Comparison of ENCODE assay signal across 1 cellular context in the genomic region with DNA sequence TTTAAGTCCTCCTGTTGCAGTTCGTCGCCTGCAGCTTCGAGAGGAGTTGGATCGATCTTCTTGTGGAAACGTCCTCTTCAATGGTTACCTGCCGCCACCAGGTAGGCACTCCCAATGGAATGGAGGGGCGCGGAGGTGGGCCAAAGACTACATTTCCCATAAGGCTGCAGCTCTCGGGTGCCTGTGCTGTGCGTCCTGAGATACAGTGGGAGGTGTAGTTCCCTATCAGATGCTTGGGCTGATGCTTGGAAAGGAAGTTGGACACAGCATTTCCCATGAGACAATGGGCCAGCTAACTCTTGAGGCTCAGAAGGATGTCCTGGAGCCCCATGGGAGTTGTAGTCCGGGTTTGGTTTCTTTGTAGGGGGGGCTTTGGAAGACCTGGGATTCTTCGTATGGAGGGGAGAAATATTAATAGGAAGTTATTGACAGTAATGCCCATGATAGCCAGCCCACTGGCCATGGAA.
TF ChIP-seq lines count a peak whose summit lies in the region.

No MANE protein-coding gene starts in this region.

TF ChIP-seq in K562, 482 proteins besides CTCF, POLR2A, EP300 and RAD21 (continued from another document and continues in another):
- TF ChIP-seq, protein P1, sequence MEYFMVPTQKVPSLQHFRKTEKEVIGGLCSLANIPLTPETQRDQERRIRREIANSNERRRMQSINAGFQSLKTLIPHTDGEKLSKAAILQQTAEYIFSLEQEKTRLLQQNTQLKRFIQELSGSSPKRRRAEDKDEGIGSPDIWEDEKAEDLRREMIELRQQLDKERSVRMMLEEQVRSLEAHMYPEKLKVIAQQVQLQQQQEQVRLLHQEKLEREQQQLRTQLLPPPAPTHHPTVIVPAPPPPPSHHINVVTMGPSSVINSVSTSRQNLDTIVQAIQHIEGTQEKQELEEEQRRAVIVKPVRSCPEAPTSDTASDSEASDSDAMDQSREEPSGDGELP (CRISPR knock-in tag; IDR thresholded peaks at IDR 0.05; ENCODE audit: borderline replicate concordance): peak; percentile 52; the same call in 1 of the 2 replicates
- TF ChIP-seq TBL1XR1 (IDR thresholded peaks at IDR 0.05; ENCODE audit: low read length in 2 of 2) (no peak), NCOA6 (IDR thresholded peaks at IDR 0.05) (no peak), NR2F6 (CRISPR knock-in tag; IDR thresholded peaks at IDR 0.05) (no peak), TOE1 (IDR thresholded peaks at IDR 0.05; ENCODE audit: borderline replicate concordance) (no peak; the same call in 1 of the 2 replicates), TOE1 (CRISPR knock-in tag; IDR thresholded peaks at IDR 0.05; ENCODE audit: borderline replicate concordance, low read depth) (no peak), IFI16 (CRISPR knock-in tag; IDR thresholded peaks at IDR 0.05) (no peak), NFYB (IDR thresholded peaks at IDR 0.05; ENCODE audit: extremely low read depth, insufficient read length) (no peak), ZNF140 (CRISPR knock-in tag; IDR thresholded peaks at IDR 0.05) (no peak), ZNF347 (CRISPR knock-in tag; IDR thresholded peaks at IDR 0.05; ENCODE audit: low read depth) (no peak), STAT5A (IDR thresholded peaks at IDR 0.05; ENCODE audit: borderline replicate concordance, low read length) (no peak), ZBTB7A (IDR thresholded peaks at IDR 0.05; ENCODE audit: borderline replicate concordance, control insufficient read depth, low read depth, low read length) (peak; percentile 26; the same call in 1 of the 2 replicates), ZC3H8 (IDR thresholded peaks at IDR 0.05) (no peak), JUN (IDR thresholded peaks at IDR 0.05; ENCODE audit: borderline replicate concordance, low read depth, low read length) (0 out of 2 replicates have a peak, but pooled peaks have one; percentile 17), JUN (CRISPR knock-in tag; IDR thresholded peaks at IDR 0.05; ENCODE audit: borderline replicate concordance) (no peak), SMAD2 (IDR thresholded peaks at IDR 0.05; ENCODE audit: low read depth, low read length) (no peak), SRSF9 (IDR thresholded peaks at IDR 0.05; ENCODE audit: borderline replicate concordance, low read depth, low read length) (no peak), PTBP1 (IDR thresholded peaks at IDR 0.05; ENCODE audit: low read depth, low read length) (no peak), PPARD (CRISPR knock-in tag; IDR thresholded peaks at IDR 0.05) (no peak), TCFL5 (CRISPR knock-in tag; conservative IDR thresholded peaks at IDR 0.05) (no peak), EHMT2 (IDR thresholded peaks at IDR 0.05) (no peak), KDM4B (IDR thresholded peaks at IDR 0.05; ENCODE audit: borderline replicate concordance in 2 of 2, low read depth in 1 of 2) (no peak), NCOA1 (IDR thresholded peaks at IDR 0.05; ENCODE audit: low read depth) (no peak), NR3C1 (CRISPR knock-in tag; IDR thresholded peaks at IDR 0.05) (no peak), MXI1 (IDR thresholded peaks at IDR 0.05; ENCODE audit: low read depth, low read length) (no peak), HLTF (IDR thresholded peaks at IDR 0.05) (no peak), NR2C2 (CRISPR knock-in tag; IDR thresholded peaks at IDR 0.05) (no peak), NR2C2 (tag; IDR thresholded peaks at IDR 0.05) (peak; percentile 76), ZNF274 (IDR thresholded peaks at IDR 0.05; ENCODE audit: borderline replicate concordance, low read depth, low read length) (no peak), ARNT (IDR thresholded peaks at IDR 0.05) (peak in 1 of 2 experiments; percentile 60; a peak in 1 of 4 replicates), RNF219 (CRISPR knock-in tag; IDR thresholded peaks at IDR 0.05) (no peak), PHF21A (IDR thresholded peaks at IDR 0.05; ENCODE audit: borderline replicate concordance, low read depth) (no peak), ZNF696 (CRISPR knock-in tag; conservative IDR thresholded peaks at IDR 0.05) (no peak), JUNB (CRISPR knock-in tag; conservative IDR thresholded peaks at IDR 0.05) (no peak), RBM25 (IDR thresholded peaks at IDR 0.05; ENCODE audit: low read depth, low read length, severe bottlenecking) (no peak), EGR1 (conservative IDR thresholded peaks at IDR 0.05) (no peak), ARHGAP35 (IDR thresholded peaks at IDR 0.05; ENCODE audit: partially characterized antibody) (no peak), KDM5B (IDR thresholded peaks at IDR 0.05; ENCODE audit: insufficient replicate concordance, low read depth, low read length) (no peak), KLF16 (IDR thresholded peaks at IDR 0.05) (no peak), ERF (CRISPR knock-in tag; IDR thresholded peaks at IDR 0.05) (no peak), LEF1 (IDR thresholded peaks at IDR 0.05) (no peak), FOS (IDR thresholded peaks at IDR 0.05; ENCODE audit: extremely low read depth, insufficient read length) (no peak), TBP (optimal IDR thresholded peaks at IDR 0.05; ENCODE audit: low read depth, low read length) (no peak), RBM34 (IDR thresholded peaks at IDR 0.05; ENCODE audit: borderline replicate concordance, insufficient read depth, low read length) (no peak), PHB2 (IDR thresholded peaks at IDR 0.05; ENCODE audit: low read depth) (no peak), GMEB1 (CRISPR knock-in tag; IDR thresholded peaks at IDR 0.05) (no peak; the same call in 1 of the 2 replicates), MECOM (CRISPR knock-in tag; IDR thresholded peaks at IDR 0.05) (no peak), MYNN (IDR thresholded peaks at IDR 0.05) (no peak), MYNN (CRISPR knock-in tag; IDR thresholded peaks at IDR 0.05) (no peak), SIX5 (IDR thresholded peaks at IDR 0.05; ENCODE audit: borderline replicate concordance in 1 of 2, insufficient read depth in 1 of 2, low read depth in 1 of 2, low read length in 2 of 2) (peak; percentile 94), TARDBP (IDR thresholded peaks at IDR 0.05) (no peak), BACH1 (tag; IDR thresholded peaks at IDR 0.05) (0 out of 2 replicates have a peak, but pooled peaks have one; percentile 52), CREB3 (tag; conservative IDR thresholded peaks at IDR 0.05; ENCODE audit: low read depth) (peak; percentile 76), TGIF2 (CRISPR knock-in tag; IDR thresholded peaks at IDR 0.05) (no peak)
- TF ChIP-seq, protein P2, sequence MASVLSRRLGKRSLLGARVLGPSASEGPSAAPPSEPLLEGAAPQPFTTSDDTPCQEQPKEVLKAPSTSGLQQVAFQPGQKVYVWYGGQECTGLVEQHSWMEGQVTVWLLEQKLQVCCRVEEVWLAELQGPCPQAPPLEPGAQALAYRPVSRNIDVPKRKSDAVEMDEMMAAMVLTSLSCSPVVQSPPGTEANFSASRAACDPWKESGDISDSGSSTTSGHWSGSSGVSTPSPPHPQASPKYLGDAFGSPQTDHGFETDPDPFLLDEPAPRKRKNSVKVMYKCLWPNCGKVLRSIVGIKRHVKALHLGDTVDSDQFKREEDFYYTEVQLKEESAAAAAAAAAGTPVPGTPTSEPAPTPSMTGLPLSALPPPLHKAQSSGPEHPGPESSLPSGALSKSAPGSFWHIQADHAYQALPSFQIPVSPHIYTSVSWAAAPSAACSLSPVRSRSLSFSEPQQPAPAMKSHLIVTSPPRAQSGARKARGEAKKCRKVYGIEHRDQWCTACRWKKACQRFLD (CRISPR knock-in tag; IDR thresholded peaks at IDR 0.05): peak; percentile 74
- TF ChIP-seq, protein P3, sequence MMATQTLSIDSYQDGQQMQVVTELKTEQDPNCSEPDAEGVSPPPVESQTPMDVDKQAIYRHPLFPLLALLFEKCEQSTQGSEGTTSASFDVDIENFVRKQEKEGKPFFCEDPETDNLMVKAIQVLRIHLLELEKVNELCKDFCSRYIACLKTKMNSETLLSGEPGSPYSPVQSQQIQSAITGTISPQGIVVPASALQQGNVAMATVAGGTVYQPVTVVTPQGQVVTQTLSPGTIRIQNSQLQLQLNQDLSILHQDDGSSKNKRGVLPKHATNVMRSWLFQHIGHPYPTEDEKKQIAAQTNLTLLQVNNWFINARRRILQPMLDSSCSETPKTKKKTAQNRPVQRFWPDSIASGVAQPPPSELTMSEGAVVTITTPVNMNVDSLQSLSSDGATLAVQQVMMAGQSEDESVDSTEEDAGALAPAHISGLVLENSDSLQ (IDR thresholded peaks at IDR 0.05): peak; percentile 46
- TF ChIP-seq, protein P4, sequence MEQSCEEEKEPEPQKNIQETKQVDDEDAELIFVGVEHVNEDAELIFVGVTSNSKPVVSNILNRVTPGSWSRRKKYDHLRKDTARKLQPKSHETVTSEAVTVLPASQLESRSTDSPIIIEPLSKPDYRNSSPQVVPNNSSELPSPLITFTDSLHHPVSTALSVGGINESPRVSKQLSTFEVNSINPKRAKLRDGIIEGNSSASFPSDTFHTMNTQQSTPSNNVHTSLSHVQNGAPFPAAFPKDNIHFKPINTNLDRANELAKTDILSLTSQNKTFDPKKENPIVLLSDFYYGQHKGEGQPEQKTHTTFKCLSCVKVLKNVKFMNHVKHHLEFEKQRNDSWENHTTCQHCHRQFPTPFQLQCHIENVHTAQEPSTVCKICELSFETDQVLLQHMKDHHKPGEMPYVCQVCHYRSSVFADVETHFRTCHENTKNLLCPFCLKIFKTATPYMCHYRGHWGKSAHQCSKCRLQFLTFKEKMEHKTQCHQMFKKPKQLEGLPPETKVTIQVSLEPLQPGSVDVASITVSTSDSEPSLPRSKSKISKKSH (CRISPR knock-in tag; IDR thresholded peaks at IDR 0.05): no peak
- TF ChIP-seq, protein P5, sequence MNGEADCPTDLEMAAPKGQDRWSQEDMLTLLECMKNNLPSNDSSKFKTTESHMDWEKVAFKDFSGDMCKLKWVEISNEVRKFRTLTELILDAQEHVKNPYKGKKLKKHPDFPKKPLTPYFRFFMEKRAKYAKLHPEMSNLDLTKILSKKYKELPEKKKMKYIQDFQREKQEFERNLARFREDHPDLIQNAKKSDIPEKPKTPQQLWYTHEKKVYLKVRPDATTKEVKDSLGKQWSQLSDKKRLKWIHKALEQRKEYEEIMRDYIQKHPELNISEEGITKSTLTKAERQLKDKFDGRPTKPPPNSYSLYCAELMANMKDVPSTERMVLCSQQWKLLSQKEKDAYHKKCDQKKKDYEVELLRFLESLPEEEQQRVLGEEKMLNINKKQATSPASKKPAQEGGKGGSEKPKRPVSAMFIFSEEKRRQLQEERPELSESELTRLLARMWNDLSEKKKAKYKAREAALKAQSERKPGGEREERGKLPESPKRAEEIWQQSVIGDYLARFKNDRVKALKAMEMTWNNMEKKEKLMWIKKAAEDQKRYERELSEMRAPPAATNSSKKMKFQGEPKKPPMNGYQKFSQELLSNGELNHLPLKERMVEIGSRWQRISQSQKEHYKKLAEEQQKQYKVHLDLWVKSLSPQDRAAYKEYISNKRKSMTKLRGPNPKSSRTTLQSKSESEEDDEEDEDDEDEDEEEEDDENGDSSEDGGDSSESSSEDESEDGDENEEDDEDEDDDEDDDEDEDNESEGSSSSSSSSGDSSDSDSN (IDR thresholded peaks at IDR 0.05; ENCODE audit: borderline replicate concordance in 1 of 2, low read depth in 2 of 2, low read length in 2 of 2): no peak
- TF ChIP-seq, protein P6, sequence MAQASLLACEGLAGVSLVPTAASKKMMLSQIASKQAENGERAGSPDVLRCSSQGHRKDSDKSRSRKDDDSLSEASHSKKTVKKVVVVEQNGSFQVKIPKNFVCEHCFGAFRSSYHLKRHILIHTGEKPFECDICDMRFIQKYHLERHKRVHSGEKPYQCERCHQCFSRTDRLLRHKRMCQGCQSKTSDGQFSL (CRISPR knock-in tag; IDR thresholded peaks at IDR 0.05): 0 out of 2 replicates have a peak, but pooled peaks have one; percentile 39
- TF ChIP-seq, protein P6 (tag; IDR thresholded peaks at IDR 0.05): peak in 1 of 2 experiments; percentile 79; a peak in 2 of 4 replicates
- TF ChIP-seq, protein P7, sequence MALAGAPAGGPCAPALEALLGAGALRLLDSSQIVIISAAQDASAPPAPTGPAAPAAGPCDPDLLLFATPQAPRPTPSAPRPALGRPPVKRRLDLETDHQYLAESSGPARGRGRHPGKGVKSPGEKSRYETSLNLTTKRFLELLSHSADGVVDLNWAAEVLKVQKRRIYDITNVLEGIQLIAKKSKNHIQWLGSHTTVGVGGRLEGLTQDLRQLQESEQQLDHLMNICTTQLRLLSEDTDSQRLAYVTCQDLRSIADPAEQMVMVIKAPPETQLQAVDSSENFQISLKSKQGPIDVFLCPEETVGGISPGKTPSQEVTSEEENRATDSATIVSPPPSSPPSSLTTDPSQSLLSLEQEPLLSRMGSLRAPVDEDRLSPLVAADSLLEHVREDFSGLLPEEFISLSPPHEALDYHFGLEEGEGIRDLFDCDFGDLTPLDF (CRISPR knock-in tag; IDR thresholded peaks at IDR 0.05): no peak
